9 cellular contexts compared by ENCODE assay signal in genomic region chr1:81801834-81802531, GRCh38. TPM values are rescaled to one million over a fixed set of nuclear protein-coding genes. Genes with fewer than 3 reads are reported as not detected.
A peak's percentile ranks its signal among the peaks of the same experiment; 100 is the strongest.
DNase-seq lines count a peak whose midpoint lies in the region; ATAC-seq and TF ChIP-seq lines count a peak whose summit lies in the region.
"Had no signal": no experiment of that assay in that cellular context is flagged by ENCODE, and none has a peak within 500 bp of the region (broad histone marks: within the 10 kb centered on the region; RNA-seq: fewer than 3 reads in every experiment).

No MANE protein-coding gene starts in this region.

- no peaks in the 10 kb centered on the region for H3K36me3 ChIP-seq in thoracic aorta
- H3K36me3 ChIP-seq: neutrophil had no signal

- peak; percentile 38 for DNase-seq in DMS79 treated with DMSO at 0.1 percent for 48 hours (lab: John Stamatoyannopoulos, UW)
- peak; percentile 32 for DNase-seq in M059J (ENCODE audit: low read depth)
- DNase-seq in cardiac fibroblast (ENCODE audit: low read depth in 2 of 2), result peak; percentile 65 to 69
- no peak for DNase-seq in thoracic aorta (ENCODE audit: low spot score)
- DNase-seq in stimulated activated CD8-positive, alpha-beta memory T cell treated with anti-CD3 and anti-CD28 coated beads, Interleukin-4, amount 100 ng/mL, for 48 hours, result no peak
- no peak for DNase-seq in globus pallidus (ENCODE audit: low spot score)

- ATAC-seq in thoracic aorta (ENCODE audit: insufficient number of reproducible peaks, low FRiP score, low read depth) (peak; percentile 3), GM18870 (IDR thresholded peaks at IDR 0.05; ENCODE audit: unreplicated experiment) (no peak)

- H3K27ac ChIP-seq in layer of hippocampus (ENCODE audit: low read depth, low read length) (peak overlapping the region; percentile 84), thoracic aorta (peak overlapping the region; percentile 97 to 98)
- H3K27ac ChIP-seq: neutrophil had no signal

- H3K4me1 ChIP-seq in thoracic aorta (ENCODE audit: control insufficient read depth in 1 of 2, low read depth in 2 of 2), result peaks cover 8 to 39% of the 10 kb centered on the region in 2 donors

- H3K4me3 ChIP-seq in cardiac fibroblast (replicated peaks in 1 of 2; ENCODE audit: low read depth in 2 of 2, low read length in 2 of 2) (peak overlapping the region; percentile 83 to 95), thoracic aorta (peak overlapping the region; percentile 96)

- no peak for TF ChIP-seq CTCF in cardiac fibroblast (IDR thresholded peaks at IDR 0.05; ENCODE audit: low read depth, low read length)
- TF ChIP-seq CTCF in thoracic aorta (IDR thresholded peaks at IDR 0.05), result no peak

- peaks cover 10% of the 10 kb centered on the region for H3K27me3 ChIP-seq in layer of hippocampus (ENCODE audit: control insufficient read depth, insufficient read depth, low read length)
- no peaks in the 10 kb centered on the region for H3K27me3 ChIP-seq in thoracic aorta (replicated peaks; ENCODE audit: insufficient read depth)

- H3K9me3 ChIP-seq in thoracic aorta, result no peaks in the 10 kb centered on the region
- H3K9me3 ChIP-seq: neutrophil had no signal

RNA-seq across cellular contexts. Expression of gene ADGRL2, which starts 1.2 kb away (rescaled TPM):
- 0.94 and 4.0 TPM in 2 replicates for total RNA-seq in M059J (2014; rRNA removed; shearing (Covaris generic))
- 10 to 100 TPM; 53.3 to 67.2 TPM for total RNA-seq in thoracic aorta

Comparison
In these comparisons a context has a peak if more than half of its experiments do, and no peak if none do; other contexts are left out.
1. DNase-seq: peak in DMS79 treated with DMSO at 0.1 percent for 48 hours (single experiment), M059J (single experiment) and cardiac fibroblast (2 of 2); none in thoracic aorta (single experiment), stimulated activated CD8-positive, alpha-beta memory T cell treated with anti-CD3 and anti-CD28 coated beads, Interleukin-4, amount 100 ng/mL, for 48 hours (single experiment) and globus pallidus (single experiment).
2. RNA of gene ADGRL2, which starts 1.2 kb away (total RNA-seq): 53.3 to 67.2 TPM in thoracic aorta; 0.94 to 4.0 TPM in M059J; every median in the first group is over 10 times any median in the second.